ENCODE assay signal across 11 cellular contexts in genomic region chr1:54317084-54317483, GRCh38.
"Had no signal": no experiment of that assay in that cellular context is flagged by ENCODE, and none has a peak within 500 bp of the region (broad histone marks: within the 10 kb centered on the region; RNA-seq: fewer than 3 reads in every experiment).

No MANE protein-coding gene starts in this region.

- H3K9me3 Mint-ChIP-seq: activated naive CD8-positive, alpha-beta T cell treated with anti-CD3 and anti-CD28 coated beads for 36 hours; T-helper 1 cell treated with Interleukin-12 subunit alpha and Interleukin-12 subunit beta and Interleukin-4 antibody, amounts not matched to agents 30 μg/mL and 1 μg/mL, for 36 hours had no signal

- H3K4me3 ChIP-seq: hepatocyte, right atrium auricular region, skin epidermis, thyroid gland had no signal

- H3K27ac ChIP-seq: hepatocyte, right atrium auricular region, skin epidermis, thyroid gland had no signal

- DNase-seq: activated CD4-positive, alpha-beta T cell treated with anti-CD3 and anti-CD28 coated beads, Interleukin-2, amount 50 U/mL, for 1 hour; activated effector memory CD4-positive, alpha-beta T cell treated with Interleukin-2 at 50 U/mL for 16 hours; activated naive CD8-positive, alpha-beta T cell treated with anti-CD3 and anti-CD28 coated beads for 36 hours; aorta; kidney glomerular epithelial cell; thyroid gland had no signal

- H3K27me3 ChIP-seq: hepatocyte, right atrium auricular region, thyroid gland had no signal

- H3K27me3 Mint-ChIP-seq: activated naive CD8-positive, alpha-beta T cell treated with anti-CD3 and anti-CD28 coated beads for 36 hours had no signal

- H3K36me3 ChIP-seq: right atrium auricular region, thyroid gland had no signal

- FAIRE-seq: TTC549 had no signal

- H3K4me3 Mint-ChIP-seq: activated naive CD8-positive, alpha-beta T cell treated with anti-CD3 and anti-CD28 coated beads for 36 hours; T-helper 1 cell treated with Interleukin-12 subunit alpha and Interleukin-12 subunit beta and Interleukin-4 antibody, amounts not matched to agents 30 μg/mL and 1 μg/mL, for 36 hours had no signal

- H3K27ac Mint-ChIP-seq: activated naive CD8-positive, alpha-beta T cell treated with anti-CD3 and anti-CD28 coated beads for 36 hours had no signal

- H3K9me3 ChIP-seq: right atrium auricular region, thyroid gland had no signal
